ENCODE assay signal across 13 cellular contexts in the genomic region with DNA sequence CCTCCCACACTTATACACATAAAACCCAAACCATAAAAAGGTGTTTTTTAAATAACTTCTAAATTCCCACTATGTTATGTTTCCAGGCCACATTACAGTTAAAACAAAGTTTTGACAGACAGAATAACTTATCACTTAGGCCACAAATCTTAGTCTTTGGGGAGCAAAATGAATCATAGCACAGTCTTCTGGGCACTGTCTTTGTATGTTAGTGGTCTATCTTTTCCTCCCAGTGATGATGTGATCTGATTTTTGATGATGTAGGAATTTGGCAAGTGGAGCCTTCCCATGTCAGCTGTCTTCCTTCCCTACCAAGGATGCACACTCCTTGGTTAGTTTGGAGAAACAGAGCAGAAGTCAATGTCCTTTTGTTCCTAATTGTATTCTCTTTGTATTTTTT.
DNase-seq lines count a peak whose midpoint lies in the region; ATAC-seq and TF ChIP-seq lines count a peak whose summit lies in the region.
"Had no signal": no experiment of that assay in that cellular context is flagged by ENCODE, and none has a peak within 500 bp of the region (broad histone marks: within the 10 kb centered on the region; RNA-seq: fewer than 3 reads in every experiment).

No MANE protein-coding gene starts in this region.

- H3K9me3 ChIP-seq in CD8-positive, alpha-beta T cell (ENCODE audit: low read length): no peaks in the 10 kb centered on the region
- H3K9me3 ChIP-seq: BLaER1 had no signal

- DNase-seq in NCI-H226: peak; percentile 52
- peak; percentile 20 to 29 for DNase-seq in cardiac fibroblast (ENCODE audit: low read depth in 2 of 2)
- peak; percentile 5 for DNase-seq in inferior parietal cortex (ENCODE audit: extremely low spot score)
- peak; percentile 67 for DNase-seq in stromal cell of bone marrow (ENCODE audit: low read depth)
- no peak for DNase-seq in NK-92 treated with Interleukin-12 subunit alpha and Interleukin-12 subunit beta, amount 100 ng/mL, for 24 hours (lab: John Stamatoyannopoulos, UW)
- DNase-seq in CD8-positive, alpha-beta T cell: no peak
- DNase-seq in left ventricle myocardium superior: no peak
- DNase-seq: AML-193, DMS 273 treated with DMSO at 0.1 percent for 48 hours, HCEC 1CT, HFFc6 had no signal

- H3K27ac Mint-ChIP-seq in CD8-positive, alpha-beta T cell: no peak overlapping the region
- H3K27ac Mint-ChIP-seq: HFFc6 had no signal

- no peak for TF ChIP-seq CTCF in cardiac fibroblast (IDR thresholded peaks at IDR 0.05; ENCODE audit: low read depth, low read length)
- TF ChIP-seq CTCF in CD8-positive, alpha-beta T cell (IDR thresholded peaks at IDR 0.05): no peak

- H3K4me3 Mint-ChIP-seq in CD8-positive, alpha-beta T cell: no peak overlapping the region
- H3K4me3 Mint-ChIP-seq: HFFc6 had no signal

- H3K4me1 Mint-ChIP-seq in CD8-positive, alpha-beta T cell (ENCODE audit: low read depth): no peaks in the 10 kb centered on the region

- no peak for ATAC-seq in GM19023 (IDR thresholded peaks at IDR 0.05; ENCODE audit: unreplicated experiment)
- ATAC-seq in CD8-positive, alpha-beta T cell: no peak
- ATAC-seq in left ventricle myocardium superior: no peak

- H3K4me3 ChIP-seq in cardiac fibroblast (replicated peaks in 1 of 2; ENCODE audit: low read depth in 2 of 2, low read length in 2 of 2): no peak overlapping the region
- no peak overlapping the region for H3K4me3 ChIP-seq in CD8-positive, alpha-beta T cell (ENCODE audit: low read depth, low read length)
- H3K4me3 ChIP-seq: BLaER1 had no signal

- H3K4me1 ChIP-seq in CD8-positive, alpha-beta T cell (ENCODE audit: insufficient read depth, low read length): no peaks in the 10 kb centered on the region
- H3K4me1 ChIP-seq: BLaER1 had no signal

- H3K9me3 Mint-ChIP-seq in CD8-positive, alpha-beta T cell: no peaks in the 10 kb centered on the region
- H3K9me3 Mint-ChIP-seq: HFFc6 had no signal

- CTCF ChIA-PET in CD8-positive, alpha-beta T cell (lab: Charles Lee): no interaction called here

- no peaks in the 10 kb centered on the region for H3K27me3 ChIP-seq in CD8-positive, alpha-beta T cell (ENCODE audit: insufficient read depth, low read length)
- H3K27me3 ChIP-seq: BLaER1 had no signal

- intact Hi-C loops in CD8-positive, alpha-beta T cell (cut with DNase I, micrococcal nuclease): no loop called here
- intact Hi-C loops in left ventricle myocardium superior (cut with micrococcal nuclease): no loop called here

- POLR2A ChIA-PET in CD8-positive, alpha-beta T cell (lab: Charles Lee): no interaction called here

- H3K27me3 Mint-ChIP-seq in CD8-positive, alpha-beta T cell (ENCODE audit: low read depth): no peaks in the 10 kb centered on the region

- H3K36me3 ChIP-seq in CD8-positive, alpha-beta T cell (ENCODE audit: insufficient read depth, low read length): no peaks in the 10 kb centered on the region
- H3K36me3 ChIP-seq: BLaER1 had no signal

- H3K36me3 Mint-ChIP-seq in CD8-positive, alpha-beta T cell: no peaks in the 10 kb centered on the region

- no peak overlapping the region for H3K27ac ChIP-seq in CD8-positive, alpha-beta T cell (ENCODE audit: low read depth, low read length)
- H3K27ac ChIP-seq: BLaER1 had no signal

Comparison
In these comparisons a context has a peak if more than half of its experiments do, and no peak if none do; other contexts are left out.
1. DNase-seq: peak in NCI-H226 (single experiment), cardiac fibroblast (2 of 2), inferior parietal cortex (single experiment) and stromal cell of bone marrow (single experiment); none in NK-92 treated with Interleukin-12 subunit alpha and Interleukin-12 subunit beta, amount 100 ng/mL, for 24 hours (single experiment), CD8-positive, alpha-beta T cell (0 of 7) and left ventricle myocardium superior (single experiment).